ENCODE assay signal across 8 cellular contexts in the genomic region with DNA sequence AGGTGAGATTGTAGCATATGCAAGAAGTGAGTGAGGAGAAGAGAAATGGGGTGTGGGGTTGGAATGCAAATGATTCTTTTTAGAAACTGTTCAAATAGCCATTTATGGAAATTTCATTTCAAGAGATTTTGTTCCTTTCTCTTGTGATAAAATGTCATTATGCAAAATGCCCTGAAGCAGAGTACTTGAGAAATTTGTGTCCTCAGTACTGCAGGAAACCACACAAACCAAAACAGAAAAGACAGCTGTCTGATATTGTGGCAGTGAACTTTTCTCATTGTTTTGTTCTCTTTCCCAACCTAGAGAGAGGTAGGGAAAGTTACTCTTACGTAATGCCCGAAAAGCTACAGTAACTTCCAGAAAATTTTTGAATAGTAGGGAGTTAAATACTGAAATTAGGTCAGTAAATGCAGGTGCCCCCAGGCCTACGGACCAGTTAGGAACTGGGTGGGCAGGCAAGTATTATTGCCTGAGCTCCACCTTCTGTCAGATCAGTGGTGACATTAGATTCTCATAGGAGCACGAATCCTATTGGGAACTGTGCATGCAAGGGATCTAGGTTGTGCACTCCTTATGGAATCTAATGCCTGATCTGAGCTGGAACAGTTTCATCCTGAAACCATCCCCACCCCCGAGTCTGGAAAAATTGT. TPM values are rescaled to one million over a fixed set of nuclear protein-coding genes. Genes with fewer than 3 reads are reported as not detected.
DNase-seq lines count a peak whose midpoint lies in the region; ATAC-seq and TF ChIP-seq lines count a peak whose summit lies in the region.

No MANE protein-coding gene starts in this region.

- H3K79me1 ChIP-seq in H9 (ENCODE audit: insufficient read depth, low read depth, low read length, poor library complexity, severe bottlenecking), result no peaks in the 10 kb centered on the region

- H4K91ac ChIP-seq in H9 (ENCODE audit: insufficient read length, low read depth, low read length), result no peak overlapping the region

- no peak overlapping the region for H3K4me3 Mint-ChIP-seq in H9
- peak overlapping the region in 8 of 10 donors; percentile 15 to 74 (median 50) for H3K4me3 Mint-ChIP-seq in naive thymus-derived CD8-positive, alpha-beta T cell
- no peak overlapping the region for H3K4me3 Mint-ChIP-seq in activated CD4-positive, alpha-beta memory T cell treated with anti-CD3 and anti-CD28 coated beads for 36 hours

- H3K36me3 ChIP-seq in Karpas-422 (ENCODE audit: insufficient read depth, low read length), result peaks cover 44% of the 10 kb centered on the region

- no peak overlapping the region for H3K9ac ChIP-seq in H9 (ENCODE audit: extremely low read depth, insufficient read length, low read length)
- H3K9ac ChIP-seq in Karpas-422 (ENCODE audit: low read length), result no peak overlapping the region

- H3K9me3 ChIP-seq in H9 (ENCODE audit: control insufficient read depth, low read depth, low read length), result no peaks in the 10 kb centered on the region
- H3K9me3 ChIP-seq in Karpas-422 (ENCODE audit: low read length), result no peaks in the 10 kb centered on the region

- peaks cover 4 to 18% of the 10 kb centered on the region in 2 experiments for H3K4me1 Mint-ChIP-seq in H9
- H3K4me1 Mint-ChIP-seq in naive thymus-derived CD8-positive, alpha-beta T cell, result peaks cover 17 to 56% (median 51%) of the 10 kb centered on the region in 4 donors
- peaks cover 44% of the 10 kb centered on the region for H3K4me1 Mint-ChIP-seq in activated CD4-positive, alpha-beta memory T cell treated with anti-CD3 and anti-CD28 coated beads for 36 hours (ENCODE audit: low read depth)

- no CpG with 5 or more reads among the region's 5 CpGs for WGBS in H9 (ENCODE audit: extremely low coverage, insufficient read length, low lambda C conversion rate)

- H2BK15ac ChIP-seq in H9 (ENCODE audit: low read depth, low read length), result no peak overlapping the region

- no peaks in the 10 kb centered on the region for H3K9me3 Mint-ChIP-seq in H9
- H3K9me3 Mint-ChIP-seq in naive thymus-derived CD8-positive, alpha-beta T cell, result no peaks in the 10 kb centered on the region
- H3K9me3 Mint-ChIP-seq in activated CD4-positive, alpha-beta memory T cell treated with anti-CD3 and anti-CD28 coated beads for 36 hours, result no peaks in the 10 kb centered on the region

- H3K4me1 ChIP-seq in H9 (ENCODE audit: insufficient read depth, low read length) (no peaks in the 10 kb centered on the region), Karpas-422 (ENCODE audit: low read length) (peaks cover 23% of the 10 kb centered on the region)

- intact Hi-C loops in activated CD4-positive, alpha-beta memory T cell treated with anti-CD3 and anti-CD28 coated beads for 36 hours (cut with micrococcal nuclease), result no loop called here

- no peak overlapping the region for H3K4ac ChIP-seq in H9 (ENCODE audit: low read depth, low read length)

- ATAC-seq in GM18870 (IDR thresholded peaks at IDR 0.05; ENCODE audit: unreplicated experiment), result peak; percentile 93
- peak; percentile 65 to 76 for ATAC-seq in naive thymus-derived CD8-positive, alpha-beta T cell

- no peak overlapping the region for H2AK5ac ChIP-seq in H9 (ENCODE audit: insufficient read length, low read length)

- TF ChIP-seq CTCF in H9 (conservative IDR thresholded peaks at IDR 0.05), result no peak

- H3K9me2 ChIP-seq in Karpas-422 (replicated peaks; ENCODE audit: insufficient read depth, low read length), result no peaks in the 10 kb centered on the region

- H4K20me1 ChIP-seq in H9 (ENCODE audit: control insufficient read depth, insufficient read depth, insufficient read length) (no peaks in the 10 kb centered on the region), Karpas-422 (ENCODE audit: insufficient read depth, low read depth, low read length) (no peaks in the 10 kb centered on the region)

- H3K4me2 ChIP-seq in H9 (ENCODE audit: insufficient read depth, insufficient read length, low read length), result no peak overlapping the region
- H3K4me2 ChIP-seq in Karpas-422 (ENCODE audit: low read depth, low read length, poor library complexity, severe bottlenecking), result peak overlapping the region; percentile 44

- no peak overlapping the region for H3K14ac ChIP-seq in H9 (ENCODE audit: insufficient read depth, low read length)

- no peak overlapping the region for H4K5ac ChIP-seq in H9 (ENCODE audit: insufficient read length, low read depth, low read length)

- no peak overlapping the region for H2BK120ac ChIP-seq in H9 (ENCODE audit: low read depth, low read length, poor library complexity, severe bottlenecking)

- H3T11ph ChIP-seq in H9 (ENCODE audit: low read length), result no peak overlapping the region

- no peaks in the 10 kb centered on the region for H3K27me3 ChIP-seq in H9 (ENCODE audit: insufficient read depth, low read length)
- H3K27me3 ChIP-seq in Karpas-422 (ENCODE audit: low read length), result no peaks in the 10 kb centered on the region

- no peak overlapping the region for H3K4me3 ChIP-seq in Karpas-422 (ENCODE audit: low read length)

- no peaks in the 10 kb centered on the region; the same call in 1 of the 2 replicates for H3K79me2 ChIP-seq in H9 (ENCODE audit: insufficient read depth, low read length)
- H3K79me2 ChIP-seq in Karpas-422 (ENCODE audit: low read length), result peaks cover 23% of the 10 kb centered on the region

- no peaks in the 10 kb centered on the region for H3K27me3 Mint-ChIP-seq in H9 (ENCODE audit: low read depth)
- H3K27me3 Mint-ChIP-seq in naive thymus-derived CD8-positive, alpha-beta T cell, result no peaks in the 10 kb centered on the region
- H3K27me3 Mint-ChIP-seq in activated CD4-positive, alpha-beta memory T cell treated with anti-CD3 and anti-CD28 coated beads for 36 hours, result no peaks in the 10 kb centered on the region

- DNase-seq in H9, result no peak
- peak; percentile 68 for DNase-seq in Karpas-422
- DNase-seq in naive thymus-derived CD8-positive, alpha-beta T cell, result peak in 3 of 10 donors; percentile 13 to 22 (median 20)
- no peak for DNase-seq in HK-2 (ENCODE audit: unreplicated experiment)
- no peak for DNase-seq in substantia nigra (lab: John Stamatoyannopoulos, UW)
- DNase-seq in activated CD4-positive, alpha-beta memory T cell treated with anti-CD3 and anti-CD28 coated beads for 36 hours, result no peak
- no peak for DNase-seq in NCI-H187 treated with DMSO at 0.1 percent for 48 hours (lab: John Stamatoyannopoulos, UW)

- no peaks in the 10 kb centered on the region for H3K23me2 ChIP-seq in H9 (ENCODE audit: insufficient read length, low read depth, low read length, poor library complexity, severe bottlenecking)

- no peak overlapping the region for H3K56ac ChIP-seq in H9 (ENCODE audit: insufficient read length, low read depth, low read length)

- peaks cover 15 to 94% (median 80%) of the 10 kb centered on the region in 3 experiments for H3K36me3 Mint-ChIP-seq in H9 (ENCODE audit: insufficient read depth in 1 of 3, low read depth in 3 of 3)
- peaks cover 0 to 64% (median 28%) of the 10 kb centered on the region in 3 donors for H3K36me3 Mint-ChIP-seq in naive thymus-derived CD8-positive, alpha-beta T cell
- H3K36me3 Mint-ChIP-seq in activated CD4-positive, alpha-beta memory T cell treated with anti-CD3 and anti-CD28 coated beads for 36 hours, result peaks cover 42% of the 10 kb centered on the region

- H4K8ac ChIP-seq in H9 (replicated peaks; ENCODE audit: insufficient read length, low read depth, low read length), result no peak overlapping the region

- CTCF ChIA-PET in activated CD4-positive, alpha-beta memory T cell treated with anti-CD3 and anti-CD28 coated beads for 36 hours (lab: Charles Lee), result no interaction called here

- H2AFZ ChIP-seq in H9 (ENCODE audit: low read length) (no peak overlapping the region), Karpas-422 (ENCODE audit: low read length) (no peak overlapping the region)

- no peak overlapping the region for H3K23ac ChIP-seq in H9 (ENCODE audit: insufficient read length, low read depth, low read length)

- H2BK20ac ChIP-seq in H9 (ENCODE audit: low read depth, low read length, poor library complexity, severe bottlenecking), result no peak overlapping the region

- no peak overlapping the region for H2BK12ac ChIP-seq in H9 (ENCODE audit: insufficient read length, low read depth, low read length)

- no peak overlapping the region for H3K18ac ChIP-seq in H9 (ENCODE audit: insufficient read length, low read depth, low read length)

- no peak overlapping the region for H2BK5ac ChIP-seq in H9 (ENCODE audit: insufficient read length, low read length)

- peak overlapping the region in 2 of 3 experiments; percentile 44 to 58; a peak in 5 of 7 replicates for H3K27ac Mint-ChIP-seq in H9
- peak overlapping the region in 9 of 10 donors; percentile 7 to 81 (median 70) for H3K27ac Mint-ChIP-seq in naive thymus-derived CD8-positive, alpha-beta T cell
- H3K27ac Mint-ChIP-seq in activated CD4-positive, alpha-beta memory T cell treated with anti-CD3 and anti-CD28 coated beads for 36 hours, result no peak overlapping the region

- H3K27ac ChIP-seq in H9 (ENCODE audit: insufficient read length, low read depth, low read length) (no peak overlapping the region), Karpas-422 (ENCODE audit: low read length) (peak overlapping the region; percentile 53; the same call in 1 of the 2 replicates), substantia nigra (ENCODE audit: low read depth, low read length, poor library complexity, severe bottlenecking) (no peak overlapping the region)

- POLR2A ChIA-PET in naive thymus-derived CD8-positive, alpha-beta T cell (lab: Charles Lee), result interaction anchor here (0.6 kb wide), 1 partner anchor 212 kb away, joined by 5 read pairs; no protein-coding TSS in a partner anchor
- POLR2A ChIA-PET in activated CD4-positive, alpha-beta memory T cell treated with anti-CD3 and anti-CD28 coated beads for 36 hours (lab: Charles Lee), result no interaction called here

RNA-seq across cellular contexts. Expression of gene DLD, which starts 34.0 kb away (rescaled TPM):
- total RNA-seq in H9 (2021), result 91.0 and 93.7 TPM in 2 replicates
- total RNA-seq in Karpas-422 (2014; rRNA removed; shearing (Covaris generic); ENCODE audit: low replicate concordance), result 76.3 and 103 TPM in 2 replicates
- 10 to 100 TPM; 50.3 to 56.0 TPM for total RNA-seq in naive thymus-derived CD8-positive, alpha-beta T cell
- polyA plus RNA-seq in naive thymus-derived CD8-positive, alpha-beta T cell, result 10 to 100 TPM; 70.1 to 72.1 (median 71.4) TPM
- total RNA-seq in activated CD4-positive, alpha-beta memory T cell treated with anti-CD3 and anti-CD28 coated beads for 36 hours, result 100 to 1,000 TPM; 103 to 116 TPM

Comparison
In these comparisons a context has a peak if more than half of its experiments do, and no peak if none do; other contexts are left out.
1. H3K4me3 Mint-ChIP-seq: peak in naive thymus-derived CD8-positive, alpha-beta T cell (8 of 10); none in H9 (0 of 2) and activated CD4-positive, alpha-beta memory T cell treated with anti-CD3 and anti-CD28 coated beads for 36 hours (single experiment).